Comparison of ENCODE assay signal across 22 cellular contexts in the genomic region with DNA sequence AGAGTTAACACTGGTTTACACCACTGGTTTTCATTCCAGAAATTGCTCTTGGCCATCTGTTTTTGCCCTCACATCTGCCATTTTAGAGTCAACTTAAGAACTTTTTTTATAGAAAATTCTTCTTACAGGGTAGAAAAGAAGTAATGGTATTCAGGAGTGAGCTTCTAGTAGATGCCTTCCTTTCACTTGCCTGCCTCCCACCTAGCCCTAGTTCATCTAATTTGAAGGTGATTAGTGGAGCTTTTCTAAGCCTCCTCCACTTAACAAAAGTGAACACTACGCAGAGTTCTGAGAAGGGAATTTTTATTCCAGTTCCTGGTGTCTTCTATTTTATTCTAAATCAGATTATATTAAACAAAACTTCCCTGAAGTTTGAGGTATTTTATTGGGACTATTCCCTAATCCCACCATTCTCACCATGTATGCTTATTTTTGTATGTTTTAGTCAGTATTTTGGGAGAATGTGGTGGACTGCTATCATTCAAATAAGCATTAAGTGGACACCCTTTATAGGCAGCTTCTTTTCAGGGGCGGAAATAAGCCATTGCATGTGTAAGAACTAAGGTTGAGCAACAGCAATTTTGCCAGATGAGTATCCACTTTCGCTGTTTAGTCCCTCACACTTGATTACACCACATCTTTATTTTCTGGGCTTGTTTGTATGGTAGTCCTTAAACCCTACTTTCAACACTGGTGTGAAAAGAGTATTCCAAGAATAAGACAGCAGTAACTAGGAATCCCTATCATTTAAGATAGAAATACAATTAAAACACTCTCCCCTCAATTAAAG.
A peak's percentile ranks its signal among the peaks of the same experiment; 100 is the strongest.
DNase-seq lines count a peak whose midpoint lies in the region; ATAC-seq and TF ChIP-seq lines count a peak whose summit lies in the region.
"Had no signal": no experiment of that assay in that cellular context is flagged by ENCODE, and none has a peak within 500 bp of the region (broad histone marks: within the 10 kb centered on the region; RNA-seq: fewer than 3 reads in every experiment).

No MANE protein-coding gene starts in this region.

- H2BK5ac ChIP-seq in neuronal stem cell (ENCODE audit: low read length), result no peak overlapping the region

- no peak overlapping the region for H3K4me2 ChIP-seq in neuronal stem cell (ENCODE audit: insufficient read depth, low read length, poor library complexity, severe bottlenecking)

- peak overlapping the region; percentile 33 for H3K27ac ChIP-seq in neuronal stem cell (replicated peaks; ENCODE audit: low read length)
- no peak overlapping the region for H3K27ac ChIP-seq in WERI-Rb-1

- H3K27me3 ChIP-seq in neuronal stem cell (ENCODE audit: control insufficient read depth in 3 of 3, insufficient read depth in 3 of 3, low read depth in 1 of 3, low read length in 3 of 3) (no peaks in the 10 kb centered on the region), WERI-Rb-1 (ENCODE audit: insufficient read depth, low read depth, severe bottlenecking) (no peaks in the 10 kb centered on the region)

- no CpG with 5 or more reads among the region's 3 CpGs for WGBS in neuronal stem cell (ENCODE audit: extremely low coverage in 2 of 2, insufficient read length in 2 of 2, insufficient replicate concordance in 1 of 2), 2 donors

- no peak for TF ChIP-seq CTCF in NB4 (IDR thresholded peaks at IDR 0.05; ENCODE audit: low read depth, low read length)
- no peak for TF ChIP-seq CTCF in epithelial cell of esophagus (IDR thresholded peaks at IDR 0.05; ENCODE audit: insufficient read depth, low read depth, low read length, missing control alignments)
- TF ChIP-seq CTCF in WERI-Rb-1 (IDR thresholded peaks at IDR 0.05; ENCODE audit: low read depth, low read length), result no peak

- H3K36me3 ChIP-seq in neuronal stem cell (replicated peaks in 1 of 2; ENCODE audit: control insufficient read depth in 2 of 2, insufficient read depth in 2 of 2, low read length in 2 of 2) (no peaks in the 10 kb centered on the region), WERI-Rb-1 (no peaks in the 10 kb centered on the region)

- no peak for TF ChIP-seq POLR2A in NB4 (IDR thresholded peaks at IDR 0.05; ENCODE audit: extremely low read depth, insufficient read length)

- DNase-seq in GM04503 (ENCODE audit: low read depth) (peak; percentile 15), NB4 (ENCODE audit: low read depth) (peak; percentile 20), epithelial cell of esophagus (ENCODE audit: low read depth) (peak; percentile 24), neuronal stem cell (ENCODE audit: low spot score) (no peak), NCI-H2081 (lab: John Stamatoyannopoulos, UW) (no peak), WERI-Rb-1 (no peak)
- DNase-seq: activated CD4-positive, alpha-beta T cell treated with anti-CD3 and anti-CD28 coated beads for 36 hours; activated gamma-delta T cell treated with Interleukin-2 at 50 U/mL for 16 hours; CD4-positive, CD25-positive, alpha-beta regulatory T cell; effector CD4-positive, alpha-beta T cell; midbrain; naive thymus-derived CD4-positive, alpha-beta T cell; NCI-H1417; NCI-H2029 treated with DMSO at 0.1 percent for 48 hours; NCI-H226; NCI-H82; occipital lobe; stimulated activated naive CD4-positive, alpha-beta T cell treated with Interleukin-2 at 50 U/mL for 16 hours; T-helper 2 cell had no signal

- H2AFZ ChIP-seq in neuronal stem cell (ENCODE audit: low read length), result no peak overlapping the region

- H2BK15ac ChIP-seq in neuronal stem cell (ENCODE audit: low read length), result no peak overlapping the region

- no peak overlapping the region for H3K18ac ChIP-seq in neuronal stem cell (ENCODE audit: low read length)

- H3K9me3 ChIP-seq in neuronal stem cell (replicated peaks in 1 of 2; ENCODE audit: control insufficient read depth in 2 of 2, insufficient read depth in 1 of 2, low read depth in 1 of 2, low read length in 2 of 2) (no peaks in the 10 kb centered on the region), WERI-Rb-1 (ENCODE audit: severe bottlenecking) (no peaks in the 10 kb centered on the region)

- no peaks in the 10 kb centered on the region for H3K79me1 ChIP-seq in neuronal stem cell (ENCODE audit: low read depth, low read length)

- no peak overlapping the region for H3K23ac ChIP-seq in neuronal stem cell (ENCODE audit: low read depth, low read length, poor library complexity)

- no peak overlapping the region for H3K4ac ChIP-seq in neuronal stem cell (ENCODE audit: low read length)

- no peak overlapping the region for H3K9ac ChIP-seq in neuronal stem cell (ENCODE audit: low read depth, low read length, poor library complexity)

- H3K4me3 ChIP-seq in NB4 (ENCODE audit: low read depth, low read length), result no peak overlapping the region
- no peak overlapping the region for H3K4me3 ChIP-seq in epithelial cell of esophagus (ENCODE audit: low read length)
- no peak overlapping the region for H3K4me3 ChIP-seq in neuronal stem cell (ENCODE audit: low read length in 2 of 2)
- no peak overlapping the region for H3K4me3 ChIP-seq in WERI-Rb-1 (ENCODE audit: low read depth, low read length)

- no peak overlapping the region for H4K8ac ChIP-seq in neuronal stem cell (ENCODE audit: low read depth, low read length)

- no peak overlapping the region for H2AK5ac ChIP-seq in neuronal stem cell (ENCODE audit: low read depth, low read length)

- H4K91ac ChIP-seq in neuronal stem cell (ENCODE audit: low read depth, low read length, poor library complexity), result no peak overlapping the region

- peaks cover 0 to 2% of the 10 kb centered on the region in 2 donors for H3K4me1 ChIP-seq in neuronal stem cell (ENCODE audit: control insufficient read depth in 2 of 2, insufficient read depth in 1 of 2, low read depth in 1 of 2, low read length in 2 of 2)

- H2BK12ac ChIP-seq in neuronal stem cell (ENCODE audit: low read length), result no peak overlapping the region

- no peak for ATAC-seq in HG03565 (IDR thresholded peaks at IDR 0.05; ENCODE audit: unreplicated experiment)
- ATAC-seq: activated CD4-positive, alpha-beta T cell treated with anti-CD3 and anti-CD28 coated beads for 36 hours; left lobe of liver; naive thymus-derived CD4-positive, alpha-beta T cell; SK-N-SH treated with all-trans-retinoic acid at 6 μM for 48 hours had no signal

- no peak overlapping the region for H3K14ac ChIP-seq in neuronal stem cell (ENCODE audit: low read length)

- no peak overlapping the region for H2BK120ac ChIP-seq in neuronal stem cell (ENCODE audit: low read depth, low read length)

Comparison
In these comparisons a context has a peak if more than half of its experiments do, and no peak if none do; other contexts are left out.
1. DNase-seq: peak in GM04503 (single experiment), NB4 (single experiment) and epithelial cell of esophagus (single experiment); none in neuronal stem cell (single experiment), NCI-H2081 (0 of 2) and WERI-Rb-1 (single experiment).